ENCODE assay signal across 15 cellular contexts in genomic region chr1:54465351-54465811, GRCh38. TPM values are rescaled to one million over a fixed set of nuclear protein-coding genes. Genes with fewer than 3 reads are reported as not detected.
DNase-seq lines count a peak whose midpoint lies in the region; ATAC-seq, FAIRE-seq and TF ChIP-seq lines count a peak whose summit lies in the region.
"Had no signal": no experiment of that assay in that cellular context is flagged by ENCODE, and none has a peak within 500 bp of the region (broad histone marks: within the 10 kb centered on the region; RNA-seq: fewer than 3 reads in every experiment).

No MANE protein-coding gene starts in this region.

- H3K4me1 Mint-ChIP-seq in natural killer cell treated with Interleukin-12 subunit alpha and Interleukin-12 subunit beta and Interleukin-15 and Interleukin-18, amount 100 ng/mL, for 72 hours (ENCODE audit: low read depth in 2 of 2): peaks cover 27 to 34% of the 10 kb centered on the region in 2 donors
- H3K4me1 Mint-ChIP-seq in natural killer cell: peaks cover 27 to 47% of the 10 kb centered on the region in 2 donors
- H3K4me1 Mint-ChIP-seq in central memory CD8-positive, alpha-beta T cell: peaks cover 36% of the 10 kb centered on the region

- FAIRE-seq in H54 (lab: Jason Lieb, UNC): no peak

- H3K27ac Mint-ChIP-seq in natural killer cell treated with Interleukin-12 subunit alpha and Interleukin-12 subunit beta and Interleukin-15 and Interleukin-18, amount 100 ng/mL, for 72 hours: peak overlapping the region; percentile 63 to 90
- H3K27ac Mint-ChIP-seq in natural killer cell: peak overlapping the region in 1 of 2 donors; percentile 79
- H3K27ac Mint-ChIP-seq in central memory CD8-positive, alpha-beta T cell (ENCODE audit: low read depth): no peak overlapping the region

- no peak for ATAC-seq in natural killer cell treated with Interleukin-12 subunit alpha and Interleukin-12 subunit beta and Interleukin-15 and Interleukin-18, amount 100 ng/mL, for 72 hours
- ATAC-seq in natural killer cell (no peak), GM21717 (IDR thresholded peaks at IDR 0.05; ENCODE audit: unreplicated experiment) (no peak)
- ATAC-seq in central memory CD8-positive, alpha-beta T cell (replicated peaks; ENCODE audit: extremely low read depth, poor library complexity, severe bottlenecking): no peak

- no peaks in the 10 kb centered on the region for H3K36me3 ChIP-seq in muscle layer of colon (ENCODE audit: insufficient read depth, low read length)
- H3K36me3 ChIP-seq: Peyer's patch had no signal

- no peaks in the 10 kb centered on the region for H3K36me3 Mint-ChIP-seq in natural killer cell treated with Interleukin-12 subunit alpha and Interleukin-12 subunit beta and Interleukin-15 and Interleukin-18, amount 100 ng/mL, for 72 hours
- H3K36me3 Mint-ChIP-seq in natural killer cell: no peaks in the 10 kb centered on the region
- no peaks in the 10 kb centered on the region for H3K36me3 Mint-ChIP-seq in central memory CD8-positive, alpha-beta T cell (ENCODE audit: insufficient read depth)

- TF ChIP-seq POLR2A in H54 (IDR thresholded peaks at IDR 0.05; ENCODE audit: low read depth, low read length): no peak

- no peaks in the 10 kb centered on the region for H3K27me3 ChIP-seq in muscle layer of colon (ENCODE audit: control insufficient read depth in 1 of 2, insufficient read depth in 2 of 2, low read length in 2 of 2)
- H3K27me3 ChIP-seq: Peyer's patch had no signal

- intact Hi-C loops in natural killer cell (cut with micrococcal nuclease): no loop called here

- H3K9ac ChIP-seq in muscle layer of colon (ENCODE audit: low read length): no peak overlapping the region
- H3K9ac ChIP-seq: parathyroid adenoma had no signal

- no peaks in the 10 kb centered on the region for H3K9me3 ChIP-seq in muscle layer of colon (ENCODE audit: low read length)
- H3K9me3 ChIP-seq: Peyer's patch had no signal

- TF ChIP-seq CTCF in natural killer cell (IDR thresholded peaks at IDR 0.05): no peak

- H3K4me3 ChIP-seq in muscle layer of colon (ENCODE audit: low read depth in 1 of 2, low read length in 2 of 2): peak overlapping the region in 1 of 2 donors; percentile 43
- H3K4me3 ChIP-seq: Peyer's patch had no signal

- no peak for DNase-seq in natural killer cell treated with Interleukin-12 subunit alpha and Interleukin-12 subunit beta and Interleukin-15 and Interleukin-18, amount 100 ng/mL, for 72 hours (ENCODE audit: low spot score)
- DNase-seq in natural killer cell: no peak
- no peak for DNase-seq in central memory CD8-positive, alpha-beta T cell (ENCODE audit: low spot score in 2 of 2)
- DNase-seq in H54 (ENCODE audit: insufficient read length, low spot score): no peak
- no peak for DNase-seq in A172 (ENCODE audit: low spot score)
- DNase-seq in NAMALWA (ENCODE audit: low spot score): no peak
- DNase-seq: activated CD4-positive, alpha-beta T cell treated with anti-CD3 and anti-CD28 coated beads, Interleukin-2, amount 50 U/mL, for 48 hours; activated naive CD4-positive, alpha-beta T cell treated with Interleukin-2 at 50 U/mL for 16 hours; central memory CD4-positive, alpha-beta T cell; NCI-H524; stimulated activated CD4-positive, alpha-beta T cell treated with anti-CD3 and anti-CD28 coated beads, Interleukin-2, amount 100 ng/mL, for 24 hours had no signal

- no peak overlapping the region for H3K4me3 Mint-ChIP-seq in natural killer cell treated with Interleukin-12 subunit alpha and Interleukin-12 subunit beta and Interleukin-15 and Interleukin-18, amount 100 ng/mL, for 72 hours
- no peak overlapping the region for H3K4me3 Mint-ChIP-seq in natural killer cell
- peak overlapping the region; percentile 17 for H3K4me3 Mint-ChIP-seq in central memory CD8-positive, alpha-beta T cell

- H3K27me3 Mint-ChIP-seq in natural killer cell treated with Interleukin-12 subunit alpha and Interleukin-12 subunit beta and Interleukin-15 and Interleukin-18, amount 100 ng/mL, for 72 hours: no peaks in the 10 kb centered on the region
- no peaks in the 10 kb centered on the region for H3K27me3 Mint-ChIP-seq in natural killer cell (ENCODE audit: low read depth in 2 of 2)
- H3K27me3 Mint-ChIP-seq in central memory CD8-positive, alpha-beta T cell: no peaks in the 10 kb centered on the region

- H3K9me3 Mint-ChIP-seq in natural killer cell treated with Interleukin-12 subunit alpha and Interleukin-12 subunit beta and Interleukin-15 and Interleukin-18, amount 100 ng/mL, for 72 hours: no peaks in the 10 kb centered on the region
- no peaks in the 10 kb centered on the region for H3K9me3 Mint-ChIP-seq in natural killer cell
- H3K9me3 Mint-ChIP-seq in central memory CD8-positive, alpha-beta T cell: no peaks in the 10 kb centered on the region

- peaks cover 32% of the 10 kb centered on the region for H3K4me1 ChIP-seq in muscle layer of colon (ENCODE audit: insufficient read depth, low read length)
- H3K4me1 ChIP-seq: parathyroid adenoma had no signal

- H3K27ac ChIP-seq in muscle layer of colon (ENCODE audit: low read depth, low read length): peak overlapping the region; percentile 39
- H3K27ac ChIP-seq: parathyroid adenoma, Peyer's patch had no signal

RNA-seq across cellular contexts. Expression of gene SSBP3, which starts 59.2 kb away (rescaled TPM):
- 10 to 100 TPM; 59.0 to 92.1 TPM for total RNA-seq in natural killer cell treated with Interleukin-12 subunit alpha and Interleukin-12 subunit beta and Interleukin-15 and Interleukin-18, amount 100 ng/mL, for 72 hours
- total RNA-seq in natural killer cell: 100 to 1,000 TPM; 162 to 224 (median 164) TPM
- 14.1 and 19.4 TPM in 2 replicates for total RNA-seq in A172 (2014; rRNA removed; shearing (Covaris generic))
